In genomic region chr7:124152859-124153692, GRCh38 we compare ENCODE assay signal across 8 cellular contexts.
DNase-seq lines count a peak whose midpoint lies in the region; ATAC-seq and TF ChIP-seq lines count a peak whose summit lies in the region.

No MANE protein-coding gene starts in this region.

- H3F3A ChIP-seq in neural progenitor cell (ENCODE audit: low read depth) = no peaks in the 10 kb centered on the region

- no peak overlapping the region for H2AFZ ChIP-seq in neural progenitor cell (replicated peaks)

- H3K27ac ChIP-seq in neural progenitor cell = no peak overlapping the region

- intact Hi-C loops in Calu3 (cut with micrococcal nuclease; ENCODE audit: unreplicated experiment) = loop anchor here (5.0 kb wide), 1 partner anchor 51 kb away; no protein-coding TSS in a partner anchor

- ATAC-seq in GM21360 (IDR thresholded peaks at IDR 0.05; ENCODE audit: unreplicated experiment) (peak; percentile 70), HG03045 (IDR thresholded peaks at IDR 0.05; ENCODE audit: unreplicated experiment) (no peak), HG02981 (IDR thresholded peaks at IDR 0.05; ENCODE audit: unreplicated experiment) (no peak)

- H4K20me1 ChIP-seq in neural progenitor cell (ENCODE audit: low read depth) = no peaks in the 10 kb centered on the region

- H3K27me3 Mint-ChIP-seq in Calu3 (ENCODE audit: unreplicated experiment) = no peaks in the 10 kb centered on the region
- no peaks in the 10 kb centered on the region for H3K27me3 Mint-ChIP-seq in chondrocyte (ENCODE audit: low read depth)
- H3K27me3 Mint-ChIP-seq in neural progenitor cell (ENCODE audit: insufficient read depth, low read depth) = no peaks in the 10 kb centered on the region

- H3K36me3 Mint-ChIP-seq in Calu3 (ENCODE audit: insufficient read depth, unreplicated experiment) (no peaks in the 10 kb centered on the region), chondrocyte (ENCODE audit: low read depth) (no peaks in the 10 kb centered on the region), neural progenitor cell (no peaks in the 10 kb centered on the region)

- CTCF ChIA-PET in Calu3 (lab: Charles Lee) = no interaction called here

- H3K4me3 Mint-ChIP-seq in Calu3 (ENCODE audit: low read depth, unreplicated experiment) (no peak overlapping the region), chondrocyte (ENCODE audit: unreplicated experiment) (no peak overlapping the region), neural progenitor cell (no peak overlapping the region)

- no peak overlapping the region for H3K4me3 ChIP-seq in neural progenitor cell

- no peak overlapping the region for H3K4me2 ChIP-seq in neural progenitor cell

- no peaks in the 10 kb centered on the region for H3K4me1 ChIP-seq in neural progenitor cell

- no TSS peak for BruUV-seq in Calu3 (replicated peaks; lab: Mats Ljungman, UMichigan)

- TF ChIP-seq CTCF in Calu3 (IDR thresholded peaks at IDR 0.05; ENCODE audit: unreplicated experiment) (peak; percentile 56), chondrocyte (IDR thresholded peaks at IDR 0.05) (peak; percentile 75), neural progenitor cell (IDR thresholded peaks at IDR 0.05) (peak; percentile 44)

- no peak overlapping the region for H3K9ac ChIP-seq in neural progenitor cell

- H3K27ac Mint-ChIP-seq in Calu3 (ENCODE audit: unreplicated experiment) (no peak overlapping the region), chondrocyte (ENCODE audit: unreplicated experiment) (peak overlapping the region; percentile 42), neural progenitor cell (no peak overlapping the region)

- H3K4me1 Mint-ChIP-seq in Calu3 (ENCODE audit: low read depth, unreplicated experiment) (no peaks in the 10 kb centered on the region), chondrocyte (ENCODE audit: low read depth) (peaks cover 10% of the 10 kb centered on the region), neural progenitor cell (no peaks in the 10 kb centered on the region)

- no peaks in the 10 kb centered on the region for H3K27me3 ChIP-seq in neural progenitor cell

- H3K36me3 ChIP-seq in neural progenitor cell = no peaks in the 10 kb centered on the region

- H3K9me3 Mint-ChIP-seq in Calu3 (ENCODE audit: low read depth, unreplicated experiment) (no peaks in the 10 kb centered on the region), chondrocyte (ENCODE audit: low read depth) (no peaks in the 10 kb centered on the region), neural progenitor cell (no peaks in the 10 kb centered on the region)

- no peaks in the 10 kb centered on the region for H3K79me2 ChIP-seq in neural progenitor cell (ENCODE audit: low read depth)

- no peaks in the 10 kb centered on the region for H3K9me3 ChIP-seq in neural progenitor cell (ENCODE audit: low read depth)

- DNase-seq in Calu3 = peak; percentile 41
- peak; percentile 13 for DNase-seq in NCI-H1105 treated with DMSO at 0.1 percent for 48 hours (lab: John Stamatoyannopoulos, UW)
- no peak for DNase-seq in chondrocyte (ENCODE audit: low spot score)
- DNase-seq in neural progenitor cell (ENCODE audit: low spot score) = peak; percentile 30
- DNase-seq in NCI-H774 (lab: John Stamatoyannopoulos, UW) = no peak

Comparison
In these comparisons a context has a peak if more than half of its experiments do, and no peak if none do; other contexts are left out.
1. DNase-seq: peak in Calu3 (single experiment), NCI-H1105 treated with DMSO at 0.1 percent for 48 hours (single experiment) and neural progenitor cell (single experiment); none in chondrocyte (single experiment) and NCI-H774 (single experiment).
2. Peak in every context shown above with its lines, with median percentiles within 50 percentile points of each other: CTCF ChIP-seq.